ENCODE assay signal across 8 cellular contexts in the genomic region with DNA sequence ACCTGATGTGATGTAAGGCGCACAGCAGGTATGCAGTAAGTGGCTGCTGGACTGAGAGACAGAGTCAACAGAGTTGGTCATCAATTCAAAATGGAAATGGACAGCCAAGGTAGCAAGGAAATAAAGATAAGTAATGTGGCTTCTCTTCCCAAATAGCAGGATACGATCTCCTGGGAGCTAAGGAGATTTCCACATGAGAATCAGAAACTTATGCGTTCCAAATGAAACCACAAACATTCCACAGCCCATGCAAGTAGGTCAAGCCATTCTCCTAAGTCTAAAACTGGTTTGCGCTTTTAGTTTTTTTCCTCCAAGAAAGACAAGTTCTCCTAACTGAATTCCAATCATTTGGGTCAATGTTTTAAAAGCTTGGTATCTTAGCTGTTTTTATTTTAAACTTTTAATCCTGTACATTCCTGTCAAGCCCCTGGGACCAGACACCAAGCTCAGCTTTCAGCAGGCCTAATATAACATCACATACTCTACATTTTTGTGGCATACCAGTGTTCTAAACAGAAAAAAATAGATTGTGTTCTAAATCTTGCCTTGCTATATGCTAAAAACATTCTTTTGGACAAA.
DNase-seq lines count a peak whose midpoint lies in the region; ATAC-seq, FAIRE-seq and TF ChIP-seq lines count a peak whose summit lies in the region.

No MANE protein-coding gene starts in this region.

- FAIRE-seq in H54 (lab: Jason Lieb, UNC), result peak; percentile 62

- no peak for TF ChIP-seq POLR2A in H54 (IDR thresholded peaks at IDR 0.05; ENCODE audit: low read depth, low read length)

- intact Hi-C loops in head of caudate nucleus (cut with DNase I), result no loop called here

- peak; percentile 6 for DNase-seq in H54 (ENCODE audit: insufficient read length, low spot score)
- DNase-seq in amniotic epithelial cell (ENCODE audit: low read depth), result peak; percentile 97
- DNase-seq in hepatic stellate cell (ENCODE audit: low spot score), result peak; percentile 48
- no peak for DNase-seq in stimulated activated naive B cell treated with anti-CD40 and anti-IgM and Interleukin-4, amounts not matched to agents 10 μg/mL and 1 μg/mL and 100 μg/mL, for 72 hours
- no peak for DNase-seq in activated naive CD4-positive, alpha-beta T cell treated with anti-CD3 and anti-CD28 coated beads, Interleukin-2, amount 10 ng/mL, durations not matched to agents 7 days and 5 days
- no peak for DNase-seq in head of caudate nucleus
- DNase-seq in NCI-H2171 treated with DMSO at 0.1 percent for 48 hours (lab: John Stamatoyannopoulos, UW), result no peak

- H3K9me3 Mint-ChIP-seq in stimulated activated naive B cell treated with anti-CD40 and anti-IgM and Interleukin-4, amounts not matched to agents 10 μg/mL and 1 μg/mL and 100 μg/mL, for 72 hours, result peaks cover 4 to 7% of the 10 kb centered on the region in 2 donors
- peaks cover 5% of the 10 kb centered on the region for H3K9me3 Mint-ChIP-seq in activated naive CD4-positive, alpha-beta T cell treated with anti-CD3 and anti-CD28 coated beads, Interleukin-2, amount 10 ng/mL, durations not matched to agents 7 days and 5 days

- peak overlapping the region; percentile 26 for H3K27ac Mint-ChIP-seq in stimulated activated naive B cell treated with anti-CD40 and anti-IgM and Interleukin-4, amounts not matched to agents 10 μg/mL and 1 μg/mL and 100 μg/mL, for 72 hours
- H3K27ac Mint-ChIP-seq in activated naive CD4-positive, alpha-beta T cell treated with anti-CD3 and anti-CD28 coated beads, Interleukin-2, amount 10 ng/mL, durations not matched to agents 7 days and 5 days, result no peak overlapping the region

- peaks cover 40 to 52% of the 10 kb centered on the region in 2 donors for H3K36me3 Mint-ChIP-seq in stimulated activated naive B cell treated with anti-CD40 and anti-IgM and Interleukin-4, amounts not matched to agents 10 μg/mL and 1 μg/mL and 100 μg/mL, for 72 hours
- H3K36me3 Mint-ChIP-seq in activated naive CD4-positive, alpha-beta T cell treated with anti-CD3 and anti-CD28 coated beads, Interleukin-2, amount 10 ng/mL, durations not matched to agents 7 days and 5 days, result no peaks in the 10 kb centered on the region

- peaks cover 0 to 4% of the 10 kb centered on the region in 2 donors for H3K4me1 Mint-ChIP-seq in stimulated activated naive B cell treated with anti-CD40 and anti-IgM and Interleukin-4, amounts not matched to agents 10 μg/mL and 1 μg/mL and 100 μg/mL, for 72 hours
- H3K4me1 Mint-ChIP-seq in activated naive CD4-positive, alpha-beta T cell treated with anti-CD3 and anti-CD28 coated beads, Interleukin-2, amount 10 ng/mL, durations not matched to agents 7 days and 5 days, result no peaks in the 10 kb centered on the region

- no peak overlapping the region for H3K4me3 Mint-ChIP-seq in stimulated activated naive B cell treated with anti-CD40 and anti-IgM and Interleukin-4, amounts not matched to agents 10 μg/mL and 1 μg/mL and 100 μg/mL, for 72 hours
- no peak overlapping the region for H3K4me3 Mint-ChIP-seq in activated naive CD4-positive, alpha-beta T cell treated with anti-CD3 and anti-CD28 coated beads, Interleukin-2, amount 10 ng/mL, durations not matched to agents 7 days and 5 days

- ATAC-seq in stimulated activated naive B cell treated with anti-CD40 and anti-IgM and Interleukin-4, amounts not matched to agents 10 μg/mL and 1 μg/mL and 100 μg/mL, for 72 hours (replicated peaks), result no peak
- ATAC-seq in GM21390 (IDR thresholded peaks at IDR 0.05; ENCODE audit: unreplicated experiment), result no peak

- CTCF ChIA-PET in activated naive CD4-positive, alpha-beta T cell treated with anti-CD3 and anti-CD28 coated beads, Interleukin-2, amount 10 ng/mL, durations not matched to agents 7 days and 5 days (lab: Charles Lee), result interaction anchor here (0.7 kb wide), 1 partner anchor 983 kb away, joined by 3 read pairs; no protein-coding TSS in a partner anchor

- no peaks in the 10 kb centered on the region for H3K27me3 Mint-ChIP-seq in stimulated activated naive B cell treated with anti-CD40 and anti-IgM and Interleukin-4, amounts not matched to agents 10 μg/mL and 1 μg/mL and 100 μg/mL, for 72 hours
- no peaks in the 10 kb centered on the region for H3K27me3 Mint-ChIP-seq in activated naive CD4-positive, alpha-beta T cell treated with anti-CD3 and anti-CD28 coated beads, Interleukin-2, amount 10 ng/mL, durations not matched to agents 7 days and 5 days

Comparison
In these comparisons a context has a peak if more than half of its experiments do, and no peak if none do; other contexts are left out.
1. DNase-seq: peak in H54 (single experiment), amniotic epithelial cell (single experiment) and hepatic stellate cell (single experiment); none in stimulated activated naive B cell treated with anti-CD40 and anti-IgM and Interleukin-4, amounts not matched to agents 10 μg/mL and 1 μg/mL and 100 μg/mL, for 72 hours (single experiment), activated naive CD4-positive, alpha-beta T cell treated with anti-CD3 and anti-CD28 coated beads, Interleukin-2, amount 10 ng/mL, durations not matched to agents 7 days and 5 days (single experiment), head of caudate nucleus (0 of 42) and NCI-H2171 treated with DMSO at 0.1 percent for 48 hours (single experiment).